ENCODE assay signal across 18 cellular contexts in genomic region chr4:13331827-13332226, GRCh38.
"Had no signal": no experiment of that assay in that cellular context is flagged by ENCODE, and none has a peak within 500 bp of the region (broad histone marks: within the 10 kb centered on the region; RNA-seq: fewer than 3 reads in every experiment).

No MANE protein-coding gene starts in this region.

- H3K27ac ChIP-seq: epithelial cell of prostate, esophagus muscularis mucosa, gastrocnemius medialis, left lung, neutrophil, sigmoid colon, skin epidermis, testis, transverse colon had no signal

- H3K4me1 Mint-ChIP-seq: naive B cell; stimulated activated naive B cell treated with anti-CD40 and anti-IgM and Interleukin-4, amounts not matched to agents 10 μg/mL and 1 μg/mL and 100 μg/mL, for 72 hours; stimulated activated naive CD8-positive, alpha-beta T cell treated with anti-CD3 and anti-CD28 coated beads, Interleukin-15, amount 100 ng/mL, for 72 hours had no signal

- H3K27me3 ChIP-seq: esophagus muscularis mucosa, gastrocnemius medialis, left lung, neutrophil, sigmoid colon, testis, transverse colon had no signal

- H3K36me3 ChIP-seq: gastrocnemius medialis, left lung, neutrophil, sigmoid colon, transverse colon had no signal

- ATAC-seq: gastrocnemius medialis; left lung; stimulated activated naive B cell treated with anti-CD40 and anti-IgM and Interleukin-4, amounts not matched to agents 10 μg/mL and 1 μg/mL and 100 μg/mL, for 72 hours; stimulated activated naive CD8-positive, alpha-beta T cell treated with anti-CD3 and anti-CD28 coated beads, Interleukin-15, amount 100 ng/mL, for 72 hours had no signal

- H3K4me1 ChIP-seq: esophagus muscularis mucosa, gastrocnemius medialis, left lung, testis had no signal

- H3K27ac Mint-ChIP-seq: naive B cell; stimulated activated naive B cell treated with anti-CD40 and anti-IgM and Interleukin-4, amounts not matched to agents 10 μg/mL and 1 μg/mL and 100 μg/mL, for 72 hours had no signal

- DNase-seq: effector memory CD4-positive, alpha-beta T cell; gastrocnemius medialis; islet precursor cell; left lung; mesenchymal stem cell; naive B cell; sigmoid colon; stimulated activated CD4-positive, alpha-beta T cell treated with anti-CD3 and anti-CD28 coated beads, Interleukin-2, amount 100 ng/mL, for 24 hours; stimulated activated CD4-positive, alpha-beta T cell treated with anti-CD3 and anti-CD28 coated beads, Interleukin-4, amount 100 ng/mL, for 4 hours; stimulated activated naive B cell treated with anti-CD40 and anti-IgM and Interleukin-4, amounts not matched to agents 10 μg/mL and 1 μg/mL and 100 μg/mL, for 72 hours; stimulated activated naive CD8-positive, alpha-beta T cell treated with anti-CD3 and anti-CD28 coated beads, Interleukin-15, amount 100 ng/mL, for 72 hours; testis; transverse colon had no signal

- H3K9me3 ChIP-seq: esophagus muscularis mucosa, gastrocnemius medialis, neutrophil, sigmoid colon, testis, transverse colon had no signal

- H3K4me3 ChIP-seq: esophagus muscularis mucosa, gastrocnemius medialis, left lung, lung, sigmoid colon, skin epidermis, testis, transverse colon had no signal

- H3K27me3 Mint-ChIP-seq: naive B cell; stimulated activated naive B cell treated with anti-CD40 and anti-IgM and Interleukin-4, amounts not matched to agents 10 μg/mL and 1 μg/mL and 100 μg/mL, for 72 hours; stimulated activated naive CD8-positive, alpha-beta T cell treated with anti-CD3 and anti-CD28 coated beads, Interleukin-15, amount 100 ng/mL, for 72 hours had no signal

- H3K4me3 Mint-ChIP-seq: naive B cell; stimulated activated naive B cell treated with anti-CD40 and anti-IgM and Interleukin-4, amounts not matched to agents 10 μg/mL and 1 μg/mL and 100 μg/mL, for 72 hours; stimulated activated naive CD8-positive, alpha-beta T cell treated with anti-CD3 and anti-CD28 coated beads, Interleukin-15, amount 100 ng/mL, for 72 hours had no signal
